ENCODE assay signal across 12 cellular contexts in the genomic region with DNA sequence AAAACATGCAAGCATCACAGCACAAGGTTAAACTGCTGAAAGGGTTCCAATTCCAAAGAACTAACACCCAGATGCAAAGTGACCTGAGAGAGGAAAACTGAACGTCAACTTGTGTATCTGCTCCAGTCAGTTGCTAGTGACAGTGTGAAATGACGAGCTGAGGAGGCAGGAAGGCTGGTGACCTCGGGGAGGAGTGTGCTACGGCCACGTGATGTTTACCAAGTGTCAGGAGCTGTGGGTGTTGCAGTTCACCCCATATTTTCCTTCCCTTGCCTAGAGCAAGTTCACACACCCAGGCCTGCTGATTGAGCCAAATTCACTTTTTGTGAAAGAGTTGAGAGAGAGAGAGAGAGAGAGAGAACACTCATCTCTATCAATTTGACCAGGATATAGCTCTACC.
"Had no signal": no experiment of that assay in that cellular context is flagged by ENCODE, and none has a peak within 500 bp of the region (broad histone marks: within the 10 kb centered on the region; RNA-seq: fewer than 3 reads in every experiment).

No MANE protein-coding gene starts in this region.

- H3K4me3 ChIP-seq: adrenal gland, colonic mucosa, SJCRH30, tibial artery had no signal

- H3K27me3 Mint-ChIP-seq: activated naive CD4-positive, alpha-beta T cell treated with anti-CD3 and anti-CD28 coated beads, Interleukin-2, amount 50 U/mL, for 24 hours had no signal

- ATAC-seq: activated CD4-positive, CD25-positive, alpha-beta regulatory T cell treated with anti-CD3 and anti-CD28 coated beads, Interleukin-2, amount 50 U/mL, for 24 hours; left lobe of liver; stimulated activated memory B cell treated with anti-CD40 and anti-IgM and Interleukin-4, amounts not matched to agents 10 μg/mL and 1 μg/mL and 100 μg/mL, for 72 hours had no signal

- H3K9me3 ChIP-seq: colonic mucosa, SJCRH30 had no signal

- H3K4me1 Mint-ChIP-seq: stimulated activated memory B cell treated with anti-CD40 and anti-IgM and Interleukin-4, amounts not matched to agents 10 μg/mL and 1 μg/mL and 100 μg/mL, for 72 hours had no signal

- H3K4me3 Mint-ChIP-seq: activated naive CD4-positive, alpha-beta T cell treated with anti-CD3 and anti-CD28 coated beads, Interleukin-2, amount 50 U/mL, for 24 hours; stimulated activated memory B cell treated with anti-CD40 and anti-IgM and Interleukin-4, amounts not matched to agents 10 μg/mL and 1 μg/mL and 100 μg/mL, for 72 hours had no signal

- H3K9me3 Mint-ChIP-seq: activated naive CD4-positive, alpha-beta T cell treated with anti-CD3 and anti-CD28 coated beads, Interleukin-2, amount 50 U/mL, for 24 hours had no signal

- H3K27ac Mint-ChIP-seq: activated naive CD4-positive, alpha-beta T cell treated with anti-CD3 and anti-CD28 coated beads, Interleukin-2, amount 50 U/mL, for 24 hours; stimulated activated memory B cell treated with anti-CD40 and anti-IgM and Interleukin-4, amounts not matched to agents 10 μg/mL and 1 μg/mL and 100 μg/mL, for 72 hours had no signal

- DNase-seq: adrenal gland; colonic mucosa; effector CD8-positive, alpha-beta T cell; islet precursor cell; SJCRH30; stimulated activated CD4-positive, alpha-beta T cell treated with anti-CD3 and anti-CD28 coated beads, Interleukin-2, amount 100 ng/mL, for 48 hours; T-helper 9 cell; tibial artery had no signal

- H3K27ac ChIP-seq: adrenal gland, colonic mucosa, SJCRH30, tibial artery had no signal

- H3K27me3 ChIP-seq: adrenal gland, colonic mucosa, SJCRH30, tibial artery had no signal

- H3K36me3 Mint-ChIP-seq: activated naive CD4-positive, alpha-beta T cell treated with anti-CD3 and anti-CD28 coated beads, Interleukin-2, amount 50 U/mL, for 24 hours; stimulated activated memory B cell treated with anti-CD40 and anti-IgM and Interleukin-4, amounts not matched to agents 10 μg/mL and 1 μg/mL and 100 μg/mL, for 72 hours had no signal
